18 cellular contexts compared by ENCODE assay signal in genomic region chr6:37496951-37497885, GRCh38. TPM values are rescaled to one million over a fixed set of nuclear protein-coding genes. Genes with fewer than 3 reads are reported as not detected.
DNase-seq lines count a peak whose midpoint lies in the region; ATAC-seq and TF ChIP-seq lines count a peak whose summit lies in the region.
"Had no signal": no experiment of that assay in that cellular context is flagged by ENCODE, and none has a peak within 500 bp of the region (broad histone marks: within the 10 kb centered on the region; RNA-seq: fewer than 3 reads in every experiment).

No MANE protein-coding gene starts in this region.

- peaks cover 10% of the 10 kb centered on the region for H3F3A ChIP-seq in Loucy (ENCODE audit: low read depth)

- H3K4me3 Mint-ChIP-seq in activated CD4-positive, alpha-beta T cell treated with anti-CD3 and anti-CD28 coated beads, Interleukin-2, amount 10 ng/mL, durations not matched to agents 7 days and 5 days, result no peak overlapping the region
- H3K4me3 Mint-ChIP-seq in activated CD8-positive, alpha-beta T cell treated with anti-CD3 and anti-CD28 coated beads, Interleukin-2, amount 10 ng/mL, durations not matched to agents 7 days and 5 days, result no peak overlapping the region
- H3K4me3 Mint-ChIP-seq in nephron progenitor cell, result peak overlapping the region; percentile 3

- peaks cover 32% of the 10 kb centered on the region for H3K79me2 ChIP-seq in Loucy (ENCODE audit: insufficient read depth, low read length)

- POLR2A ChIA-PET in activated CD4-positive, alpha-beta T cell treated with anti-CD3 and anti-CD28 coated beads, Interleukin-2, amount 10 ng/mL, durations not matched to agents 7 days and 5 days (lab: Charles Lee), result no interaction called here
- POLR2A ChIA-PET in activated CD8-positive, alpha-beta T cell treated with anti-CD3 and anti-CD28 coated beads, Interleukin-2, amount 10 ng/mL, durations not matched to agents 7 days and 5 days (lab: Charles Lee), result interaction anchor here (1.4 kb wide), 1 partner anchor 20 kb away, joined by 4 read pairs; no protein-coding TSS in a partner anchor

- H3K36me3 ChIP-seq in Loucy (ENCODE audit: insufficient read depth, low read length), result no peaks in the 10 kb centered on the region
- H3K36me3 ChIP-seq: adrenal gland, left ventricle myocardium inferior, SJSA1, spleen had no signal

- peaks cover 41% of the 10 kb centered on the region for H3K4me1 ChIP-seq in Loucy (ENCODE audit: insufficient read depth, low read length, poor library complexity, severe bottlenecking)
- H3K4me1 ChIP-seq: psoas muscle had no signal

- H3K9me3 ChIP-seq in Loucy (ENCODE audit: insufficient read depth, low read depth, low read length), result no peaks in the 10 kb centered on the region
- H3K9me3 ChIP-seq: adrenal gland, left ventricle myocardium inferior, psoas muscle, SJSA1, spleen had no signal

- H2AFZ ChIP-seq in Loucy (ENCODE audit: low read length), result no peak overlapping the region

- CTCF ChIA-PET in activated CD4-positive, alpha-beta T cell treated with anti-CD3 and anti-CD28 coated beads, Interleukin-2, amount 10 ng/mL, durations not matched to agents 7 days and 5 days (lab: Charles Lee), result interaction anchor here (1.6 kb wide), 1 partner anchor 120 kb away, joined by 3 read pairs; no protein-coding TSS in a partner anchor
- CTCF ChIA-PET in activated CD8-positive, alpha-beta T cell treated with anti-CD3 and anti-CD28 coated beads, Interleukin-2, amount 10 ng/mL, durations not matched to agents 7 days and 5 days (lab: Charles Lee), result interaction anchor here (1.0 kb wide), 3 partner anchors 19 to 26 kb away, joined by 3 read pairs; no protein-coding TSS in a partner anchor

- H3K9ac ChIP-seq in Loucy (ENCODE audit: low read depth, low read length, poor library complexity, severe bottlenecking), result peak overlapping the region; percentile 93

- H3K4me3 ChIP-seq in Loucy (ENCODE audit: low read length, poor library complexity, severe bottlenecking), result no peak overlapping the region
- H3K4me3 ChIP-seq: adrenal gland, left ventricle myocardium inferior, psoas muscle, SJSA1 had no signal

- no peak overlapping the region for H3K27ac ChIP-seq in caudate nucleus (ENCODE audit: low read depth, low read length)
- H3K27ac ChIP-seq: adrenal gland, left ventricle myocardium inferior, psoas muscle, SJSA1, spleen had no signal

- H3K9me3 Mint-ChIP-seq in activated CD4-positive, alpha-beta T cell treated with anti-CD3 and anti-CD28 coated beads, Interleukin-2, amount 10 ng/mL, durations not matched to agents 7 days and 5 days, result no peaks in the 10 kb centered on the region
- no peaks in the 10 kb centered on the region for H3K9me3 Mint-ChIP-seq in activated CD8-positive, alpha-beta T cell treated with anti-CD3 and anti-CD28 coated beads, Interleukin-2, amount 10 ng/mL, durations not matched to agents 7 days and 5 days (ENCODE audit: insufficient read depth)
- peaks cover 5% of the 10 kb centered on the region for H3K9me3 Mint-ChIP-seq in nephron progenitor cell

- no peaks in the 10 kb centered on the region for H3K27me3 Mint-ChIP-seq in activated CD4-positive, alpha-beta T cell treated with anti-CD3 and anti-CD28 coated beads, Interleukin-2, amount 10 ng/mL, durations not matched to agents 7 days and 5 days
- no peaks in the 10 kb centered on the region for H3K27me3 Mint-ChIP-seq in activated CD8-positive, alpha-beta T cell treated with anti-CD3 and anti-CD28 coated beads, Interleukin-2, amount 10 ng/mL, durations not matched to agents 7 days and 5 days (ENCODE audit: low read depth)
- H3K27me3 Mint-ChIP-seq in nephron progenitor cell (ENCODE audit: low read depth, poor library complexity), result peaks cover 20% of the 10 kb centered on the region

- no peaks in the 10 kb centered on the region for H3K9me2 ChIP-seq in Loucy (replicated peaks; ENCODE audit: low read depth, low read length)

- H3K4me2 ChIP-seq in Loucy (ENCODE audit: low read depth, low read length, poor library complexity, severe bottlenecking), result peak overlapping the region; percentile 82

- H3K36me3 Mint-ChIP-seq in activated CD4-positive, alpha-beta T cell treated with anti-CD3 and anti-CD28 coated beads, Interleukin-2, amount 10 ng/mL, durations not matched to agents 7 days and 5 days (ENCODE audit: low read depth), result peaks cover 15% of the 10 kb centered on the region
- H3K36me3 Mint-ChIP-seq in activated CD8-positive, alpha-beta T cell treated with anti-CD3 and anti-CD28 coated beads, Interleukin-2, amount 10 ng/mL, durations not matched to agents 7 days and 5 days (ENCODE audit: low read depth), result peaks cover 18% of the 10 kb centered on the region
- no peaks in the 10 kb centered on the region for H3K36me3 Mint-ChIP-seq in nephron progenitor cell (ENCODE audit: low read depth)

- ATAC-seq in activated CD8-positive, alpha-beta T cell treated with anti-CD3 and anti-CD28 coated beads, Interleukin-2, amount 10 ng/mL, durations not matched to agents 7 days and 5 days, result no peak
- ATAC-seq: psoas muscle had no signal

- no peaks in the 10 kb centered on the region for H4K20me1 ChIP-seq in Loucy (ENCODE audit: insufficient read depth, low read length, poor library complexity, severe bottlenecking)

- peak overlapping the region; percentile 1 for H3K27ac Mint-ChIP-seq in activated CD4-positive, alpha-beta T cell treated with anti-CD3 and anti-CD28 coated beads, Interleukin-2, amount 10 ng/mL, durations not matched to agents 7 days and 5 days
- peak overlapping the region; percentile 60 for H3K27ac Mint-ChIP-seq in activated CD8-positive, alpha-beta T cell treated with anti-CD3 and anti-CD28 coated beads, Interleukin-2, amount 10 ng/mL, durations not matched to agents 7 days and 5 days
- no peak overlapping the region for H3K27ac Mint-ChIP-seq in nephron progenitor cell

- H3K27me3 ChIP-seq in Loucy (ENCODE audit: insufficient read depth, low read length, poor library complexity, severe bottlenecking), result no peaks in the 10 kb centered on the region
- H3K27me3 ChIP-seq: adrenal gland, SJSA1, spleen had no signal

- H3K4me1 Mint-ChIP-seq in activated CD4-positive, alpha-beta T cell treated with anti-CD3 and anti-CD28 coated beads, Interleukin-2, amount 10 ng/mL, durations not matched to agents 7 days and 5 days, result peaks cover 69% of the 10 kb centered on the region
- peaks cover 67% of the 10 kb centered on the region for H3K4me1 Mint-ChIP-seq in activated CD8-positive, alpha-beta T cell treated with anti-CD3 and anti-CD28 coated beads, Interleukin-2, amount 10 ng/mL, durations not matched to agents 7 days and 5 days (ENCODE audit: low read depth)
- peaks cover 40% of the 10 kb centered on the region for H3K4me1 Mint-ChIP-seq in nephron progenitor cell

- no peak for DNase-seq in activated CD4-positive, alpha-beta T cell treated with anti-CD3 and anti-CD28 coated beads, Interleukin-2, amount 10 ng/mL, durations not matched to agents 7 days and 5 days
- no peak for DNase-seq in activated CD4-positive, alpha-beta T cell treated with anti-CD3 and anti-CD28 coated beads for 4 hours
- DNase-seq in activated CD8-positive, alpha-beta T cell treated with anti-CD3 and anti-CD28 coated beads, Interleukin-2, amount 10 ng/mL, durations not matched to agents 7 days and 5 days, result no peak
- DNase-seq in nephron progenitor cell (no peak), caudate nucleus (lab: John Stamatoyannopoulos, UW) (no peak), OCI-M2 (lab: John Stamatoyannopoulos, UW; ENCODE audit: unreplicated experiment) (no peak), kidney tubule cell (ENCODE audit: low spot score) (no peak)
- DNase-seq: activated CD8-positive, alpha-beta memory T cell treated with anti-CD3 and anti-CD28 coated beads, Interleukin-2, amount 50 U/mL, for 48 hours; adrenal gland; H7; left ventricle myocardium inferior; MM.1S; NCI-H2171; psoas muscle; spleen; stimulated activated naive CD4-positive, alpha-beta T cell treated with Interleukin-2 at 50 U/mL for 16 hours had no signal

- TF ChIP-seq CTCF in Loucy (conservative IDR thresholded peaks at IDR 0.05; ENCODE audit: low read length) (no peak), nephron progenitor cell (IDR thresholded peaks at IDR 0.05) (no peak)

RNA-seq across cellular contexts. Expression of gene CCDC167, which starts 2.5 kb away (rescaled TPM):
- total RNA-seq in activated CD4-positive, alpha-beta T cell treated with anti-CD3 and anti-CD28 coated beads, Interleukin-2, amount 10 ng/mL, durations not matched to agents 7 days and 5 days, result 10 to 100 TPM; 54.8 to 60.9 TPM
- 10 to 100 TPM; 64.0 to 69.4 TPM for total RNA-seq in activated CD8-positive, alpha-beta T cell treated with anti-CD3 and anti-CD28 coated beads, Interleukin-2, amount 10 ng/mL, durations not matched to agents 7 days and 5 days
